In the genomic region with DNA sequence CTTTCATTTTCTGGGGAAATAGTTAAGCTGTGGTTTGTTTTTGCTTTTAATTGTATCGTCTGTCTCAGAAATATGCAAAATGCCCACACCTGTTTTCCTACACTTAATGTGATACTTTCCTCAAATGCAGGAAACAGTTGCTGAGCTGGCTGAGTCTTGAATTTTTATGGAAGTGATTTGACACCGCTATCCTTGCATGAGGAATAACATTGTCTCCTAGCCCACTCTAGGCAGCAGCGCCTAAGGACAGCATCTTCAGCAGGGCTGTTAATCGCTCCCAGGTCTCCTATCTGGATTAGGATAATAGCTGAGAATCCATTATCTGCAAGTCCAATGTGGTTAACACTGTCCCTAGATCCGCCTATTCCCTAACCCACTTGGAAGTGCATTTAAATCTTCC, we compare ENCODE assay signal across 21 cellular contexts.
DNase-seq lines count a peak whose midpoint lies in the region; ATAC-seq and TF ChIP-seq lines count a peak whose summit lies in the region.
"Had no signal": no experiment of that assay in that cellular context is flagged by ENCODE, and none has a peak within 500 bp of the region (broad histone marks: within the 10 kb centered on the region; RNA-seq: fewer than 3 reads in every experiment).

No MANE protein-coding gene starts in this region.

- H3K9me3 Mint-ChIP-seq in GM23338: no peaks in the 10 kb centered on the region
- H3K9me3 Mint-ChIP-seq in activated CD8-positive, alpha-beta T cell treated with anti-CD3 and anti-CD28 coated beads for 36 hours: no peaks in the 10 kb centered on the region

- H3K4me1 Mint-ChIP-seq in GM23338: peaks cover 39% of the 10 kb centered on the region
- peaks cover 15% of the 10 kb centered on the region for H3K4me1 Mint-ChIP-seq in activated CD8-positive, alpha-beta T cell treated with anti-CD3 and anti-CD28 coated beads for 36 hours (ENCODE audit: low read depth)
- H3K4me1 Mint-ChIP-seq: naive B cell had no signal

- no peaks in the 10 kb centered on the region for H3K9me2 ChIP-seq in GM23338 (ENCODE audit: insufficient read depth)

- H3K27ac ChIP-seq in BLaER1 (no peak overlapping the region), GM23338 (ENCODE audit: low read depth) (no peak overlapping the region), angular gyrus (ENCODE audit: low read depth, low read length) (peak overlapping the region; percentile 49), psoas muscle (peak overlapping the region; percentile 42)
- H3K27ac ChIP-seq: cardiac muscle cell, GM23248, SJSA1 had no signal

- H3K9ac ChIP-seq in BLaER1: no peak overlapping the region
- H3K9ac ChIP-seq: GM23248 had no signal

- POLR2A ChIA-PET in activated CD8-positive, alpha-beta T cell treated with anti-CD3 and anti-CD28 coated beads for 36 hours (lab: Charles Lee): interaction anchor here (0.7 kb wide), 1 partner anchor 32 kb away, joined by 3 read pairs; no protein-coding TSS in a partner anchor

- no peaks in the 10 kb centered on the region for H3F3A ChIP-seq in GM23338 (replicated peaks; ENCODE audit: low read depth)

- no peak for DNase-seq in GM23338 (ENCODE audit: low spot score)
- DNase-seq in psoas muscle: no peak
- DNase-seq in activated CD8-positive, alpha-beta T cell treated with anti-CD3 and anti-CD28 coated beads for 36 hours: no peak
- DNase-seq in anterior cingulate cortex (lab: John Stamatoyannopoulos, UW): no peak
- DNase-seq in superior temporal gyrus (ENCODE audit: extremely low spot score): no peak
- DNase-seq: activated CD4-positive, alpha-beta T cell treated with anti-CD3 and anti-CD28 coated beads, Interleukin-2, amount 50 U/mL, for 1 hour; activated T-cell treated with anti-CD3 and anti-CD28 coated beads, Interleukin-2, amount 50 U/mL, for 48 hours; AML-193; Calu3; effector memory CD4-positive, alpha-beta T cell; GDM1; left colon; naive B cell; NCI-H1417; NCI-H446 had no signal

- ATAC-seq in GM23338 (no peak), psoas muscle (peak in 2 of 4 donors; percentile 40 to 57)
- no peak for ATAC-seq in activated CD8-positive, alpha-beta T cell treated with anti-CD3 and anti-CD28 coated beads for 36 hours
- ATAC-seq: left colon had no signal

- H3K9me3 ChIP-seq in BLaER1 (no peaks in the 10 kb centered on the region), psoas muscle (no peaks in the 10 kb centered on the region)
- H3K9me3 ChIP-seq: SJSA1 had no signal

- H3K4me3 ChIP-seq in BLaER1: no peak overlapping the region
- H3K4me3 ChIP-seq in GM23338: no peak overlapping the region
- H3K4me3 ChIP-seq in psoas muscle: peak overlapping the region; percentile 15
- H3K4me3 ChIP-seq: cardiac muscle cell, GM23248, SJSA1 had no signal

- H3K4me2 ChIP-seq in BLaER1 (peak overlapping the region; percentile 11; the same call in 1 of the 2 replicates), GM23338 (peak overlapping the region; percentile 67)

- CTCF ChIA-PET in activated CD8-positive, alpha-beta T cell treated with anti-CD3 and anti-CD28 coated beads for 36 hours (lab: Charles Lee): interaction anchor here (0.9 to 1.4 kb wide), 2 partner anchors 33 to 66 kb away, joined by 3 read pairs; no protein-coding TSS in a partner anchor

- H2AFZ ChIP-seq in GM23338: peak overlapping the region; percentile 60; the same call in 1 of the 2 replicates
- H2AFZ ChIP-seq: GM23248 had no signal

- no peak overlapping the region for H3K4me3 Mint-ChIP-seq in GM23338
- no peak overlapping the region for H3K4me3 Mint-ChIP-seq in activated CD8-positive, alpha-beta T cell treated with anti-CD3 and anti-CD28 coated beads for 36 hours
- H3K4me3 Mint-ChIP-seq: naive B cell had no signal

- H3K79me2 ChIP-seq in GM23338 (replicated peaks; ENCODE audit: insufficient read depth): no peaks in the 10 kb centered on the region

- H3K36me3 ChIP-seq in BLaER1 (no peaks in the 10 kb centered on the region), GM23338 (ENCODE audit: insufficient read depth) (no peaks in the 10 kb centered on the region), psoas muscle (ENCODE audit: insufficient read depth in 1 of 2, low read depth in 1 of 2) (no peaks in the 10 kb centered on the region)
- H3K36me3 ChIP-seq: cardiac muscle cell, SJSA1 had no signal

- no peaks in the 10 kb centered on the region for H3K36me3 Mint-ChIP-seq in GM23338 (ENCODE audit: low read depth)
- no peaks in the 10 kb centered on the region for H3K36me3 Mint-ChIP-seq in activated CD8-positive, alpha-beta T cell treated with anti-CD3 and anti-CD28 coated beads for 36 hours (ENCODE audit: low read depth)
- H3K36me3 Mint-ChIP-seq: naive B cell had no signal

- H3K27me3 Mint-ChIP-seq in GM23338 (ENCODE audit: insufficient read depth, low read depth, poor library complexity): no peaks in the 10 kb centered on the region
- H3K27me3 Mint-ChIP-seq in activated CD8-positive, alpha-beta T cell treated with anti-CD3 and anti-CD28 coated beads for 36 hours: peaks cover 24% of the 10 kb centered on the region

- 28 to 33% (median 33%) methylated on average over 5 of the region's 5 CpGs for WGBS in psoas muscle, 3 donors

- intact Hi-C loops in psoas muscle (cut with DNase I): no loop called here
- intact Hi-C loops in activated CD8-positive, alpha-beta T cell treated with anti-CD3 and anti-CD28 coated beads for 36 hours (cut with micrococcal nuclease): no loop called here

- no peaks in the 10 kb centered on the region for H4K20me1 ChIP-seq in BLaER1
- no peaks in the 10 kb centered on the region for H4K20me1 ChIP-seq in GM23338 (replicated peaks; ENCODE audit: insufficient read depth)

- no peak overlapping the region for H3K27ac Mint-ChIP-seq in GM23338
- H3K27ac Mint-ChIP-seq in activated CD8-positive, alpha-beta T cell treated with anti-CD3 and anti-CD28 coated beads for 36 hours: no peak overlapping the region
- H3K27ac Mint-ChIP-seq: naive B cell, progenitor cell of endocrine pancreas had no signal

- H3K4me1 ChIP-seq in BLaER1: no peaks in the 10 kb centered on the region
- peaks cover 21% of the 10 kb centered on the region for H3K4me1 ChIP-seq in GM23338 (ENCODE audit: insufficient read depth)
- peaks cover 14% of the 10 kb centered on the region for H3K4me1 ChIP-seq in psoas muscle

- H3K27me3 ChIP-seq in BLaER1: no peaks in the 10 kb centered on the region
- no peaks in the 10 kb centered on the region for H3K27me3 ChIP-seq in GM23338 (ENCODE audit: insufficient read depth)
- no peaks in the 10 kb centered on the region for H3K27me3 ChIP-seq in psoas muscle (ENCODE audit: insufficient read depth in 3 of 3, low read length in 2 of 3)
- H3K27me3 ChIP-seq: cardiac muscle cell, SJSA1 had no signal

- TF ChIP-seq CTCF in GM23338 (conservative IDR thresholded peaks at IDR 0.05; ENCODE audit: low read depth in 2 of 2) (no peak), psoas muscle (IDR thresholded peaks at IDR 0.05) (no peak)
- no peak for TF ChIP-seq CTCF in activated CD8-positive, alpha-beta T cell treated with anti-CD3 and anti-CD28 coated beads for 36 hours (IDR thresholded peaks at IDR 0.05)

TF ChIP-seq in GM23338, 12 proteins besides CTCF, POLR2A, EP300 and RAD21 (continues in another document):
- TF ChIP-seq POLR2AphosphoS5 (IDR thresholded peaks at IDR 0.05; ENCODE audit: low read depth) (no peak), EZH2 (IDR thresholded peaks at IDR 0.05; ENCODE audit: low read depth, unreplicated experiment) (no peak), CREB1 (CRISPR knock-in tag; IDR thresholded peaks at IDR 0.05; ENCODE audit: low read depth) (no peak), ZNF331 (CRISPR knock-in tag; IDR thresholded peaks at IDR 0.05; ENCODE audit: low read depth) (no peak), JUNB (IDR thresholded peaks at IDR 0.05; ENCODE audit: unreplicated experiment) (no peak), NANOG (IDR thresholded peaks at IDR 0.05; ENCODE audit: borderline replicate concordance) (no peak), EZH2phosphoT487 (IDR thresholded peaks at IDR 0.05; ENCODE audit: unreplicated experiment) (no peak), REST (IDR thresholded peaks at IDR 0.05; ENCODE audit: unreplicated experiment) (no peak), ZNF114 (CRISPR knock-in tag; IDR thresholded peaks at IDR 0.05) (no peak), STAT1 (IDR thresholded peaks at IDR 0.05; ENCODE audit: unreplicated experiment) (no peak)
- TF ChIP-seq, protein P1, sequence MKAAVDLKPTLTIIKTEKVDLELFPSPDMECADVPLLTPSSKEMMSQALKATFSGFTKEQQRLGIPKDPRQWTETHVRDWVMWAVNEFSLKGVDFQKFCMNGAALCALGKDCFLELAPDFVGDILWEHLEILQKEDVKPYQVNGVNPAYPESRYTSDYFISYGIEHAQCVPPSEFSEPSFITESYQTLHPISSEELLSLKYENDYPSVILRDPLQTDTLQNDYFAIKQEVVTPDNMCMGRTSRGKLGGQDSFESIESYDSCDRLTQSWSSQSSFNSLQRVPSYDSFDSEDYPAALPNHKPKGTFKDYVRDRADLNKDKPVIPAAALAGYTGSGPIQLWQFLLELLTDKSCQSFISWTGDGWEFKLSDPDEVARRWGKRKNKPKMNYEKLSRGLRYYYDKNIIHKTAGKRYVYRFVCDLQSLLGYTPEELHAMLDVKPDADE (IDR thresholded peaks at IDR 0.05): no peak

Comparison
In these comparisons a context has a peak if more than half of its experiments do, and no peak if none do; other contexts are left out.
1. H3K27ac ChIP-seq: peak in angular gyrus (single experiment) and psoas muscle (single experiment); none in BLaER1 (single experiment) and GM23338 (single experiment).